ENCODE assay signal across 22 cellular contexts in genomic region chr5:50824109-50824508, GRCh38.
A peak's percentile ranks its signal among the peaks of the same experiment; 100 is the strongest.
DNase-seq lines count a peak whose midpoint lies in the region; ATAC-seq, FAIRE-seq and TF ChIP-seq lines count a peak whose summit lies in the region.
"Had no signal": no experiment of that assay in that cellular context is flagged by ENCODE, and none has a peak within 500 bp of the region (broad histone marks: within the 10 kb centered on the region; RNA-seq: fewer than 3 reads in every experiment).

No MANE protein-coding gene starts in this region.

- TF ChIP-seq CTCF in left ventricle myocardium inferior (IDR thresholded peaks at IDR 0.05; ENCODE audit: borderline replicate concordance) (no peak), GM12878 (IDR thresholded peaks at IDR 0.05 in 2 of 3, conservative IDR thresholded peaks at IDR 0.05 in 1 of 3; ENCODE audit: control insufficient read depth in 2 of 3, extremely low read depth in 1 of 3, insufficient read depth in 1 of 3, low read depth in 3 of 3, low read length in 3 of 3) (no peak)

- H3K4me3 ChIP-seq in left ventricle myocardium inferior (no peak overlapping the region), right cardiac atrium (ENCODE audit: low read length) (no peak overlapping the region), GM12878 (no peak overlapping the region), trophoblast cell (ENCODE audit: low read depth, low read length) (no peak overlapping the region)

- BruUV-seq in GM12878 (replicated peaks; lab: Mats Ljungman, UMichigan), result no TSS peak

- peaks cover 10 to 26% of the 10 kb centered on the region in 2 donors for H3K4me1 Mint-ChIP-seq in natural killer cell treated with Interleukin-12 subunit alpha and Interleukin-12 subunit beta and Interleukin-15 and Interleukin-18, amount 100 ng/mL, for 72 hours (ENCODE audit: low read depth in 2 of 2)

- H4K8ac ChIP-seq in trophoblast cell (ENCODE audit: low read depth, low read length), result no peak overlapping the region

- H2AFZ ChIP-seq in GM12878 (ENCODE audit: control insufficient read depth, low read depth, low read length) (no peak overlapping the region), trophoblast cell (ENCODE audit: insufficient read depth, low read length, poor library complexity) (no peak overlapping the region)

- DNase-seq in left ventricle myocardium inferior, result no peak
- DNase-seq in right cardiac atrium, result no peak
- DNase-seq in GM12878 (ENCODE audit: low read depth, low spot score), result no peak
- no peak for DNase-seq in natural killer cell treated with Interleukin-12 subunit alpha and Interleukin-12 subunit beta and Interleukin-15 and Interleukin-18, amount 100 ng/mL, for 72 hours (ENCODE audit: low spot score)
- no peak for DNase-seq in trophoblast cell
- no peak for DNase-seq in COR-L47 (lab: John Stamatoyannopoulos, UW)
- DNase-seq: CD4-positive, CD25-positive, alpha-beta regulatory T cell; KG1; NCI-H1092 treated with DMSO at 0.1 percent for 48 hours; NCI-H2029 treated with DMSO at 0.1 percent for 48 hours; NCI-H226; NCI-H510A treated with DMSO at 0.1 percent for 48 hours; NCI-H748 treated with DMSO at 0.1 percent for 48 hours; NK-92 treated with Interleukin-12 subunit alpha and Interleukin-12 subunit beta, amount 100 ng/mL, for 24 hours; SIG-M5; SK-N-SH had no signal

- H3K9me3 ChIP-seq in left ventricle myocardium inferior (replicated peaks), result no peaks in the 10 kb centered on the region
- no peaks in the 10 kb centered on the region for H3K9me3 ChIP-seq in right cardiac atrium (ENCODE audit: control insufficient read depth, low read length)
- H3K9me3 ChIP-seq in GM12878 (replicated peaks; ENCODE audit: control insufficient read depth, insufficient read depth, low read length), result no peaks in the 10 kb centered on the region
- H3K9me3 ChIP-seq in trophoblast cell (ENCODE audit: insufficient read depth, low read depth, low read length), result no peaks in the 10 kb centered on the region
- H3K9me3 ChIP-seq: SK-N-SH had no signal

- no peaks in the 10 kb centered on the region for H4K20me1 ChIP-seq in GM12878 (ENCODE audit: control insufficient read depth, insufficient read depth)

- H3K4ac ChIP-seq in trophoblast cell (ENCODE audit: low read depth, low read length), result no peak overlapping the region

- H3K79me2 ChIP-seq in GM12878 (ENCODE audit: control insufficient read depth, insufficient read depth, low read length) (no peaks in the 10 kb centered on the region), trophoblast cell (ENCODE audit: control insufficient read depth, insufficient read depth, low read length, poor library complexity) (no peaks in the 10 kb centered on the region)

- H3K14ac ChIP-seq in trophoblast cell (ENCODE audit: low read length), result no peak overlapping the region

- H2AK5ac ChIP-seq in trophoblast cell (ENCODE audit: low read length), result no peak overlapping the region

- H3K36me3 Mint-ChIP-seq in natural killer cell treated with Interleukin-12 subunit alpha and Interleukin-12 subunit beta and Interleukin-15 and Interleukin-18, amount 100 ng/mL, for 72 hours, result peaks cover 24% of the 10 kb centered on the region

- no peak overlapping the region for H4K12ac ChIP-seq in trophoblast cell (ENCODE audit: low read depth, low read length)

- CTCF ChIA-PET in GM12878 (lab: Yijun Ruan, JAX), result interaction anchor here (1.2 kb wide), 1 partner anchor 9 kb away, joined by 3 read pairs; no protein-coding TSS in a partner anchor

- FAIRE-seq in GM12878 (lab: Jason Lieb, UNC), result no peak
- FAIRE-seq: G401.6, H54 had no signal

- intact Hi-C loops in left ventricle myocardium inferior (cut with micrococcal nuclease) (no loop called here), right cardiac atrium (cut with DNase I) (no loop called here), GM12878 (cut with micrococcal nuclease; ENCODE audit: unreplicated experiment) (no loop called here)

- H3K18ac ChIP-seq in trophoblast cell (ENCODE audit: low read length), result no peak overlapping the region

- H3K27me3 ChIP-seq in left ventricle myocardium inferior (ENCODE audit: low read depth) (no peaks in the 10 kb centered on the region), right cardiac atrium (ENCODE audit: control insufficient read depth, insufficient read depth) (no peaks in the 10 kb centered on the region), GM12878 (replicated peaks in 1 of 2; ENCODE audit: control insufficient read depth in 2 of 2, insufficient read depth in 2 of 2, low read length in 1 of 2) (no peaks in the 10 kb centered on the region), trophoblast cell (ENCODE audit: insufficient read depth, low read length) (no peaks in the 10 kb centered on the region)

- H2BK120ac ChIP-seq in trophoblast cell (ENCODE audit: insufficient read depth, low read length, poor library complexity), result no peak overlapping the region

- peak overlapping the region; percentile 38 for H3K27ac ChIP-seq in left ventricle myocardium inferior (replicated peaks)
- H3K27ac ChIP-seq in right cardiac atrium (ENCODE audit: low read length), result no peak overlapping the region
- H3K27ac ChIP-seq in GM12878 (ENCODE audit: control insufficient read depth, insufficient read depth), result no peak overlapping the region
- no peak overlapping the region for H3K27ac ChIP-seq in trophoblast cell (ENCODE audit: low read depth, low read length)
- H3K27ac ChIP-seq: HL-60, RWPE1 had no signal

- in situ Hi-C loops in GM12878 (cut with MboI), result no loop called here

- H3K4me3 Mint-ChIP-seq in natural killer cell treated with Interleukin-12 subunit alpha and Interleukin-12 subunit beta and Interleukin-15 and Interleukin-18, amount 100 ng/mL, for 72 hours, result no peak overlapping the region
- H3K4me3 Mint-ChIP-seq: CD4-positive, CD25-positive, alpha-beta regulatory T cell had no signal

- no peak overlapping the region for H2BK12ac ChIP-seq in trophoblast cell (ENCODE audit: low read length)

- H3K23ac ChIP-seq in trophoblast cell (ENCODE audit: low read length), result no peak overlapping the region

- H4K91ac ChIP-seq in trophoblast cell (ENCODE audit: low read depth, low read length), result no peak overlapping the region

- H3K36me3 ChIP-seq in left ventricle myocardium inferior (peaks cover 9% of the 10 kb centered on the region), GM12878 (ENCODE audit: control insufficient read depth in 2 of 2, insufficient read depth in 2 of 2, low read length in 1 of 2) (peaks cover 0 to 11% of the 10 kb centered on the region in 2 experiments; a peak in 3 of 4 replicates), trophoblast cell (ENCODE audit: control insufficient read depth in 1 of 2, insufficient read depth in 2 of 2, low read length in 2 of 2) (peaks cover 2% of the 10 kb centered on the region in 2 experiments)

- SMC1A ChIA-PET in GM12878 (lab: Charles Lee; ENCODE audit: uncharacterized antibody, unreplicated experiment), result interaction anchor here (1.0 to 1.1 kb wide), 2 partner anchors 10 kb away, joined by 3 to 4 read pairs; no protein-coding TSS in a partner anchor

- H3K4me2 ChIP-seq in GM12878 (ENCODE audit: control insufficient read depth, insufficient read depth), result no peak overlapping the region
- no peak overlapping the region for H3K4me2 ChIP-seq in trophoblast cell (ENCODE audit: low read length)
- H3K4me2 ChIP-seq: SK-N-SH had no signal

- no peaks in the 10 kb centered on the region for H3K9me3 Mint-ChIP-seq in natural killer cell treated with Interleukin-12 subunit alpha and Interleukin-12 subunit beta and Interleukin-15 and Interleukin-18, amount 100 ng/mL, for 72 hours
- H3K9me3 Mint-ChIP-seq: CD4-positive, CD25-positive, alpha-beta regulatory T cell had no signal

- H3K4me1 ChIP-seq in left ventricle myocardium inferior, result peaks cover 15% of the 10 kb centered on the region
- no peaks in the 10 kb centered on the region for H3K4me1 ChIP-seq in right cardiac atrium (ENCODE audit: control insufficient read depth, insufficient read depth, low read length)
- H3K4me1 ChIP-seq in GM12878 (ENCODE audit: control insufficient read depth, insufficient read depth, low read length), result no peaks in the 10 kb centered on the region
- no peaks in the 10 kb centered on the region for H3K4me1 ChIP-seq in trophoblast cell (ENCODE audit: control insufficient read depth in 1 of 2, insufficient read depth in 2 of 2, low read length in 2 of 2)

- TF ChIP-seq EP300 in GM12878 (IDR thresholded peaks at IDR 0.05; ENCODE audit: borderline replicate concordance in 1 of 2, control insufficient read depth in 1 of 2, low read depth in 2 of 2, low read length in 2 of 2), result no peak

- H3K27me3 Mint-ChIP-seq in natural killer cell treated with Interleukin-12 subunit alpha and Interleukin-12 subunit beta and Interleukin-15 and Interleukin-18, amount 100 ng/mL, for 72 hours, result no peaks in the 10 kb centered on the region
- H3K27me3 Mint-ChIP-seq: CD4-positive, CD25-positive, alpha-beta regulatory T cell had no signal

- TF ChIP-seq RAD21 in GM12878 (IDR thresholded peaks at IDR 0.05; ENCODE audit: insufficient read depth, low read depth, low read length), result no peak

- H3K27ac Mint-ChIP-seq in natural killer cell treated with Interleukin-12 subunit alpha and Interleukin-12 subunit beta and Interleukin-15 and Interleukin-18, amount 100 ng/mL, for 72 hours, result peak overlapping the region; percentile 16 to 58
- H3K27ac Mint-ChIP-seq: CD4-positive, CD25-positive, alpha-beta regulatory T cell had no signal

- POLR2A ChIA-PET in GM12878 (lab: Charles Lee), result no interaction called here

- no peaks in the 10 kb centered on the region for H3K79me1 ChIP-seq in trophoblast cell (ENCODE audit: low read length)

- no peak for ATAC-seq in right cardiac atrium
- ATAC-seq in GM18520 (IDR thresholded peaks at IDR 0.05; ENCODE audit: unreplicated experiment), result peak; percentile 52
- peak; percentile 23; the same call in 1 of the 3 replicates for ATAC-seq in GM12878
- peak in 1 of 2 donors; percentile 67 for ATAC-seq in natural killer cell treated with Interleukin-12 subunit alpha and Interleukin-12 subunit beta and Interleukin-15 and Interleukin-18, amount 100 ng/mL, for 72 hours
- no peak for ATAC-seq in GM19351 (IDR thresholded peaks at IDR 0.05; ENCODE audit: unreplicated experiment)

- RAD21 ChIA-PET in GM12878 (lab: Charles Lee; ENCODE audit: unreplicated experiment), result no interaction called here

- 87% methylated on average over 2 of the region's 2 CpGs for WGBS in right cardiac atrium
- WGBS in GM12878 (ENCODE audit: insufficient coverage, insufficient replicate concordance, low lambda C conversion rate, missing lambda C conversion rate), result 80% methylated on average over 2 of the region's 2 CpGs
- WGBS in trophoblast cell (ENCODE audit: extremely low coverage, insufficient coverage, insufficient read length), result no CpG with 5 or more reads among the region's 2 CpGs

- no peak for TF ChIP-seq POLR2A in GM12878 (IDR thresholded peaks at IDR 0.05; ENCODE audit: low read depth, low read length)

- H3K9ac ChIP-seq in GM12878 (ENCODE audit: control insufficient read depth, insufficient read depth, low read length) (no peak overlapping the region), trophoblast cell (ENCODE audit: low read length) (no peak overlapping the region)
- H3K9ac ChIP-seq: SK-N-SH had no signal

- no peak overlapping the region for H2BK5ac ChIP-seq in trophoblast cell (ENCODE audit: low read depth, low read length, poor library complexity)

Comparison
In these comparisons a context has a peak if more than half of its experiments do, and no peak if none do; other contexts are left out.
1. ATAC-seq: peak in GM18520 (single experiment) and GM12878 (single experiment); none in right cardiac atrium (0 of 2) and GM19351 (single experiment).